In genomic region chr5:56161927-56162326, GRCh38 we compare ENCODE assay signal across 21 cellular contexts.
A peak's percentile ranks its signal among the peaks of the same experiment; 100 is the strongest.
DNase-seq lines count a peak whose midpoint lies in the region; ATAC-seq, FAIRE-seq and TF ChIP-seq lines count a peak whose summit lies in the region.
"Had no signal": no experiment of that assay in that cellular context is flagged by ENCODE, and none has a peak within 500 bp of the region (broad histone marks: within the 10 kb centered on the region; RNA-seq: fewer than 3 reads in every experiment).

No MANE protein-coding gene starts in this region.

- H3K9me3 ChIP-seq in upper lobe of right lung = no peaks in the 10 kb centered on the region
- H3K9me3 ChIP-seq: right lobe of liver, SK-N-SH had no signal

- no peak overlapping the region for H3K4me3 Mint-ChIP-seq in activated naive CD4-positive, alpha-beta T cell treated with anti-CD3 and anti-CD28 coated beads, Interleukin-2, amount 50 U/mL, for 24 hours
- H3K4me3 Mint-ChIP-seq: activated B cell treated with CpG ODN at 0.5 μM for 24 hours; central memory CD8-positive, alpha-beta T cell had no signal

- FAIRE-seq in RCC 7860 (lab: Jason Lieb, UNC) = peak; percentile 4
- FAIRE-seq: kidney had no signal

- TF ChIP-seq CTCF in upper lobe of right lung (IDR thresholded peaks at IDR 0.05) = no peak

- H3K27me3 ChIP-seq in layer of hippocampus (ENCODE audit: control insufficient read depth, insufficient read depth, low read length) = no peaks in the 10 kb centered on the region
- H3K27me3 ChIP-seq in upper lobe of right lung = no peaks in the 10 kb centered on the region
- H3K27me3 ChIP-seq: MG63, right lobe of liver had no signal

- H3K27ac ChIP-seq in layer of hippocampus (ENCODE audit: low read depth, low read length) (peak overlapping the region; percentile 32), upper lobe of right lung (no peak overlapping the region)
- H3K27ac ChIP-seq: PC-9, right lobe of liver had no signal

- H3K27ac Mint-ChIP-seq in activated naive CD4-positive, alpha-beta T cell treated with anti-CD3 and anti-CD28 coated beads, Interleukin-2, amount 50 U/mL, for 24 hours = peak overlapping the region; percentile 99
- H3K27ac Mint-ChIP-seq in activated naive CD4-positive, alpha-beta T cell treated with anti-CD3 and anti-CD28 coated beads, Interleukin-2, amount 50 U/mL, for 72 hours = no peak overlapping the region
- H3K27ac Mint-ChIP-seq: activated B cell treated with CpG ODN at 0.5 μM for 24 hours had no signal

- no peaks in the 10 kb centered on the region for H3K9me3 Mint-ChIP-seq in activated naive CD4-positive, alpha-beta T cell treated with anti-CD3 and anti-CD28 coated beads, Interleukin-2, amount 50 U/mL, for 24 hours
- no peaks in the 10 kb centered on the region for H3K9me3 Mint-ChIP-seq in activated naive CD4-positive, alpha-beta T cell treated with anti-CD3 and anti-CD28 coated beads, Interleukin-2, amount 50 U/mL, for 72 hours
- H3K9me3 Mint-ChIP-seq: activated B cell treated with CpG ODN at 0.5 μM for 24 hours; central memory CD8-positive, alpha-beta T cell had no signal

- no peaks in the 10 kb centered on the region for H3K27me3 Mint-ChIP-seq in activated naive CD4-positive, alpha-beta T cell treated with anti-CD3 and anti-CD28 coated beads, Interleukin-2, amount 50 U/mL, for 24 hours

- ATAC-seq in activated naive CD4-positive, alpha-beta T cell treated with anti-CD3 and anti-CD28 coated beads, Interleukin-2, amount 50 U/mL, for 72 hours = no peak
- ATAC-seq in upper lobe of right lung (peak; percentile 48), HG03025 (IDR thresholded peaks at IDR 0.05; ENCODE audit: low FRiP score, unreplicated experiment) (no peak)
- ATAC-seq: HCT116 had no signal

- peaks cover 75% of the 10 kb centered on the region for H3K4me1 Mint-ChIP-seq in activated naive CD4-positive, alpha-beta T cell treated with anti-CD3 and anti-CD28 coated beads, Interleukin-2, amount 50 U/mL, for 24 hours
- H3K4me1 Mint-ChIP-seq: activated B cell treated with CpG ODN at 0.5 μM for 24 hours had no signal

- H3K4me1 ChIP-seq in upper lobe of right lung = peaks cover 18% of the 10 kb centered on the region
- H3K4me1 ChIP-seq: right lobe of liver had no signal

- H3K36me3 ChIP-seq in upper lobe of right lung = no peaks in the 10 kb centered on the region
- H3K36me3 ChIP-seq: MG63, right lobe of liver had no signal

- no peak for DNase-seq in activated naive CD4-positive, alpha-beta T cell treated with anti-CD3 and anti-CD28 coated beads, Interleukin-2, amount 50 U/mL, for 72 hours (ENCODE audit: low spot score in 2 of 2)
- DNase-seq in RCC 7860 (ENCODE audit: low spot score) (peak; percentile 45), upper lobe of right lung (no peak), D341Med (ENCODE audit: low spot score) (no peak)
- no peak for DNase-seq in stimulated activated CD4-positive, alpha-beta T cell treated with anti-CD3 and anti-CD28 coated beads, Interleukin-1b, Interleukin-23, amount 100 ng/mL, for 48 hours
- DNase-seq: activated B cell treated with CpG ODN at 0.5 μM for 24 hours; activated CD8-positive, alpha-beta memory T cell treated with anti-CD3 and anti-CD28 coated beads for 24 hours; kidney; MG63; midbrain; NCI-H2029 treated with DMSO at 0.1 percent for 48 hours; NCI-H510A treated with DMSO at 0.1 percent for 48 hours; PC-9; right lobe of liver; SK-N-SH; stimulated activated CD4-positive, alpha-beta T cell treated with anti-CD3 and anti-CD28 coated beads, Interleukin-2, amount 100 ng/mL, for 24 hours had no signal

- no peaks in the 10 kb centered on the region for H3K36me3 Mint-ChIP-seq in activated naive CD4-positive, alpha-beta T cell treated with anti-CD3 and anti-CD28 coated beads, Interleukin-2, amount 50 U/mL, for 24 hours
- peaks cover 0 to 7% of the 10 kb centered on the region in 2 donors for H3K36me3 Mint-ChIP-seq in activated naive CD4-positive, alpha-beta T cell treated with anti-CD3 and anti-CD28 coated beads, Interleukin-2, amount 50 U/mL, for 72 hours

- H3K4me3 ChIP-seq in upper lobe of right lung = no peak overlapping the region
- H3K4me3 ChIP-seq: MG63, PC-9, right lobe of liver had no signal

- intact Hi-C loops in upper lobe of right lung (cut with DNase I) = no loop called here
